9 cellular contexts compared by ENCODE assay signal in genomic region chr1:96596226-96596625, GRCh38.
DNase-seq lines count a peak whose midpoint lies in the region; ATAC-seq and TF ChIP-seq lines count a peak whose summit lies in the region.
"Had no signal": no experiment of that assay in that cellular context is flagged by ENCODE, and none has a peak within 500 bp of the region (broad histone marks: within the 10 kb centered on the region; RNA-seq: fewer than 3 reads in every experiment).

No MANE protein-coding gene starts in this region.

- H3K27me3 ChIP-seq in Caco-2 (replicated peaks; ENCODE audit: control insufficient read depth, insufficient read depth, low read length) (no peaks in the 10 kb centered on the region), SK-N-SH (ENCODE audit: insufficient read depth) (no peaks in the 10 kb centered on the region), transverse colon (no peaks in the 10 kb centered on the region)

- H3K27ac Mint-ChIP-seq in Caco-2 (ENCODE audit: unreplicated experiment): no peak overlapping the region
- H3K27ac Mint-ChIP-seq: T-cell had no signal

- H3K4me2 ChIP-seq in SK-N-SH: no peak overlapping the region

- H3K4me3 Mint-ChIP-seq in Caco-2 (ENCODE audit: unreplicated experiment): no peak overlapping the region
- H3K4me3 Mint-ChIP-seq: T-cell had no signal

- intact Hi-C loops in Caco-2 (cut with micrococcal nuclease; ENCODE audit: unreplicated experiment): loop anchor here (10.0 kb wide), 1 partner anchor 89 kb away; no protein-coding TSS in a partner anchor
- intact Hi-C loops in transverse colon (cut with DNase I; ENCODE audit: low total_unique reads): no loop called here

- in situ Hi-C loops in transverse colon (cut with MboI; ENCODE audit: low pct_ligation_motif_present in 1 of 4, low pct_unique_long_range_greater_than_20kb in 1 of 4, low sequenced_read_pairs in 3 of 4): no loop called here

- H3K9ac ChIP-seq in SK-N-SH: no peak overlapping the region

- H3K4me3 ChIP-seq in Caco-2 (ENCODE audit: low read depth, low read length) (no peak overlapping the region), SK-N-SH (ENCODE audit: low read depth in 2 of 2, low read length in 1 of 2) (no peak overlapping the region), fibroblast of villous mesenchyme (ENCODE audit: low read depth, low read length) (no peak overlapping the region), transverse colon (no peak overlapping the region)

- H3K27me3 Mint-ChIP-seq in Caco-2 (ENCODE audit: insufficient read depth, unreplicated experiment): no peaks in the 10 kb centered on the region

- H3K4me1 ChIP-seq in Caco-2 (no peaks in the 10 kb centered on the region), SK-N-SH (ENCODE audit: control insufficient read depth in 1 of 2, insufficient read depth in 2 of 2, low read depth in 1 of 2, low read length in 1 of 2) (no peaks in the 10 kb centered on the region), transverse colon (no peaks in the 10 kb centered on the region)

- DNase-seq in Caco-2 (peak; percentile 40 to 47), SK-N-SH (peak; percentile 37), fibroblast of villous mesenchyme (ENCODE audit: low read depth) (peak; percentile 31), transverse colon (no peak), NCI-H1092 treated with DMSO at 0.1 percent for 48 hours (lab: John Stamatoyannopoulos, UW) (no peak), DMS153 (lab: John Stamatoyannopoulos, UW) (no peak)

- peak; percentile 69 for ATAC-seq in GM18909 (IDR thresholded peaks at IDR 0.05; ENCODE audit: poor library complexity, unreplicated experiment)
- ATAC-seq in HG03175 (IDR thresholded peaks at IDR 0.05; ENCODE audit: unreplicated experiment): peak; percentile 79
- ATAC-seq: T-cell had no signal

- CTCF ChIA-PET in Caco-2 (lab: Charles Lee) (interaction anchor here (0.7 kb wide), 3 partner anchors 10 to 1158 kb away, joined by 3 to 5 read pairs (median 4); no protein-coding TSS in a partner anchor), SK-N-SH (lab: Yijun Ruan, JAX) (interaction anchor here (0.6 to 1.3 kb wide), 5 partner anchors 9 to 48 kb away, joined by 3 read pairs; no protein-coding TSS in a partner anchor)

- no peaks in the 10 kb centered on the region for H3F3A ChIP-seq in SK-N-SH (replicated peaks; ENCODE audit: insufficient read depth)

- no peak for TF ChIP-seq RAD21 in SK-N-SH (IDR thresholded peaks at IDR 0.05; ENCODE audit: low read length)

- no peaks in the 10 kb centered on the region for H3K9me3 Mint-ChIP-seq in Caco-2 (ENCODE audit: unreplicated experiment)

- 56% methylated on average over 4 of the region's 4 CpGs for WGBS in SK-N-SH (ENCODE audit: low lambda C conversion rate)
- 42 to 50% methylated on average over 2 to 4 of the region's 4 CpGs for WGBS in transverse colon (ENCODE audit: low coverage in 1 of 2), 2 donors

- TF ChIP-seq POLR2A in transverse colon (IDR thresholded peaks at IDR 0.05): no peak

- H3K4me1 Mint-ChIP-seq in Caco-2 (ENCODE audit: low read depth, unreplicated experiment): no peaks in the 10 kb centered on the region
- H3K4me1 Mint-ChIP-seq: T-cell had no signal

- H3K27ac ChIP-seq in SK-N-SH (ENCODE audit: low read depth in 2 of 2, low read length in 1 of 2) (no peak overlapping the region), transverse colon (no peak overlapping the region)

- no TSS peak for BruUV-seq in Caco-2 (replicated peaks; lab: Mats Ljungman, UMichigan)

- H4K20me1 ChIP-seq in SK-N-SH (ENCODE audit: insufficient read depth): no peaks in the 10 kb centered on the region

- TF ChIP-seq EP300 in SK-N-SH (IDR thresholded peaks at IDR 0.05; ENCODE audit: borderline replicate concordance in 1 of 2, low read depth in 1 of 2, low read length in 1 of 2) (no peak), transverse colon (IDR thresholded peaks at IDR 0.05; ENCODE audit: low read depth) (no peak)

- no peak overlapping the region for H2AFZ ChIP-seq in SK-N-SH (ENCODE audit: low read depth)

- no peaks in the 10 kb centered on the region for H3K36me3 Mint-ChIP-seq in Caco-2 (ENCODE audit: insufficient read depth, unreplicated experiment)
- H3K36me3 Mint-ChIP-seq: T-cell had no signal

- H3K36me3 ChIP-seq in Caco-2 (ENCODE audit: control insufficient read depth, insufficient read depth, low read length) (no peaks in the 10 kb centered on the region), SK-N-SH (replicated peaks in 1 of 2; ENCODE audit: control insufficient read depth in 1 of 2, insufficient read depth in 2 of 2, low read length in 1 of 2) (no peaks in the 10 kb centered on the region), transverse colon (no peaks in the 10 kb centered on the region)

- H3K79me2 ChIP-seq in SK-N-SH (ENCODE audit: insufficient read depth): no peaks in the 10 kb centered on the region

- TF ChIP-seq CTCF in Caco-2 (IDR thresholded peaks at IDR 0.05; ENCODE audit: insufficient read depth in 1 of 2, low read depth in 1 of 2, low read length in 1 of 2, severe bottlenecking in 1 of 2, unreplicated experiment in 1 of 2) (peak; percentile 22 to 42), SK-N-SH (IDR thresholded peaks at IDR 0.05) (peak; percentile 59), fibroblast of villous mesenchyme (IDR thresholded peaks at IDR 0.05; ENCODE audit: insufficient read depth, low read depth, low read length) (peak; percentile 73), transverse colon (IDR thresholded peaks at IDR 0.05) (peak in 3 of 5 experiments; percentile 30 to 35 (median 33))

- no peaks in the 10 kb centered on the region for H3K9me2 ChIP-seq in SK-N-SH

- POLR2A ChIA-PET in Caco-2 (lab: Charles Lee): no interaction called here
- POLR2A ChIA-PET in SK-N-SH (lab: Yijun Ruan, JAX): no interaction called here

- H3K9me3 ChIP-seq in Caco-2 (no peaks in the 10 kb centered on the region), SK-N-SH (no peaks in the 10 kb centered on the region), transverse colon (no peaks in the 10 kb centered on the region)

TF ChIP-seq in SK-N-SH, 30 proteins besides CTCF, POLR2A, EP300 and RAD21:
- no peak for TF ChIP-seq TCF12 (IDR thresholded peaks at IDR 0.05)
- no peak for TF ChIP-seq GABPA (IDR thresholded peaks at IDR 0.05; ENCODE audit: low read depth)
- TF ChIP-seq ELF1 (IDR thresholded peaks at IDR 0.05): no peak
- no peak for TF ChIP-seq MXI1 (IDR thresholded peaks at IDR 0.05; ENCODE audit: low read depth, low read length)
- no peak for TF ChIP-seq TAF1 (IDR thresholded peaks at IDR 0.05; ENCODE audit: borderline replicate concordance, low read depth, low read length)
- no peak for TF ChIP-seq RXRA (IDR thresholded peaks at IDR 0.05; ENCODE audit: borderline replicate concordance, low read depth)
- no peak for TF ChIP-seq SMC3 (IDR thresholded peaks at IDR 0.05; ENCODE audit: low read depth, low read length)
- TF ChIP-seq NFIC (IDR thresholded peaks at IDR 0.05; ENCODE audit: borderline replicate concordance): no peak
- no peak for TF ChIP-seq ZBTB33 (IDR thresholded peaks at IDR 0.05; ENCODE audit: borderline replicate concordance, low read depth)
- no peak for TF ChIP-seq SIN3A (IDR thresholded peaks at IDR 0.05; ENCODE audit: borderline replicate concordance, low read depth, low read length)
- TF ChIP-seq TEAD4 (IDR thresholded peaks at IDR 0.05; ENCODE audit: borderline replicate concordance, insufficient read depth): no peak
- TF ChIP-seq YY1 (IDR thresholded peaks at IDR 0.05; ENCODE audit: low read depth): no peak
- no peak for TF ChIP-seq USF2 (IDR thresholded peaks at IDR 0.05; ENCODE audit: borderline replicate concordance, low read depth, low read length)
- TF ChIP-seq JUND (IDR thresholded peaks at IDR 0.05): no peak
- TF ChIP-seq RFX5 (IDR thresholded peaks at IDR 0.05; ENCODE audit: low read length): no peak
- no peak for TF ChIP-seq EZH2phosphoT487 (IDR thresholded peaks at IDR 0.05; ENCODE audit: borderline replicate concordance, low read depth)
TF ChIP-seq in SK-N-SH: peak in this region for 0.

Comparison
In these comparisons a context has a peak if more than half of its experiments do, and no peak if none do; other contexts are left out.
1. DNase-seq: peak in Caco-2 (2 of 2), SK-N-SH (single experiment) and fibroblast of villous mesenchyme (single experiment); none in transverse colon (single experiment), NCI-H1092 treated with DMSO at 0.1 percent for 48 hours (single experiment) and DMS153 (single experiment).
2. Peak in every context shown above with its lines, with median percentiles within 50 percentile points of each other: CTCF ChIP-seq.